21 cellular contexts compared by ENCODE assay signal in genomic region chr11:8612522-8612921, GRCh38. TPM values are rescaled to one million over a fixed set of nuclear protein-coding genes. Genes with fewer than 3 reads are reported as not detected.
DNase-seq lines count a peak whose midpoint lies in the region; ATAC-seq, FAIRE-seq and TF ChIP-seq lines count a peak whose summit lies in the region.
"Had no signal": no experiment of that assay in that cellular context is flagged by ENCODE, and none has a peak within 500 bp of the region (broad histone marks: within the 10 kb centered on the region; RNA-seq: fewer than 3 reads in every experiment).

No MANE protein-coding gene starts in this region.

- H3K27ac Mint-ChIP-seq in WTC11, result no peak overlapping the region

- no peaks in the 10 kb centered on the region for H3K36me3 Mint-ChIP-seq in WTC11

- no peak overlapping the region for H2AK5ac ChIP-seq in neuronal stem cell (ENCODE audit: low read depth, low read length)

- no TSS peak for BruUV-seq in endothelial cell of umbilical vein (replicated peaks; lab: Mats Ljungman, UMichigan)

- no peaks in the 10 kb centered on the region for H3K9me3 ChIP-seq in HEK293 (ENCODE audit: control insufficient read depth, insufficient read depth, low read depth, low read length)
- no peaks in the 10 kb centered on the region for H3K9me3 ChIP-seq in endothelial cell of umbilical vein (replicated peaks; ENCODE audit: control insufficient read depth, insufficient read depth, low read length)
- no peaks in the 10 kb centered on the region for H3K9me3 ChIP-seq in neuronal stem cell (replicated peaks in 1 of 2; ENCODE audit: control insufficient read depth in 2 of 2, insufficient read depth in 1 of 2, low read depth in 1 of 2, low read length in 2 of 2)
- H3K9me3 ChIP-seq in left lung, result no peaks in the 10 kb centered on the region

- H3K27me3 ChIP-seq in endothelial cell of umbilical vein (ENCODE audit: control insufficient read depth in 2 of 2, insufficient read depth in 2 of 2, low read length in 2 of 2) (peaks cover 0 to 1% of the 10 kb centered on the region in 2 experiments), neuronal stem cell (ENCODE audit: control insufficient read depth in 3 of 3, insufficient read depth in 3 of 3, low read depth in 1 of 3, low read length in 3 of 3) (no peaks in the 10 kb centered on the region), left lung (no peaks in the 10 kb centered on the region)

- H3K9me1 ChIP-seq in endothelial cell of umbilical vein (replicated peaks; ENCODE audit: control insufficient read depth, extremely low read depth, insufficient read depth, low read length), result no peaks in the 10 kb centered on the region

- no peak overlapping the region for H3K4me3 ChIP-seq in HEK293 (ENCODE audit: low read depth, low read length)
- H3K4me3 ChIP-seq in endothelial cell of umbilical vein (replicated peaks in 1 of 3; ENCODE audit: insufficient read depth in 1 of 3, low read depth in 1 of 3, low read length in 3 of 3), result no peak overlapping the region
- H3K4me3 ChIP-seq in neuronal stem cell (ENCODE audit: low read length in 2 of 2), result no peak overlapping the region
- no peak overlapping the region for H3K4me3 ChIP-seq in left lung
- H3K4me3 ChIP-seq: SK-N-MC had no signal

- H3K4me1 ChIP-seq in HEK293 (ENCODE audit: control insufficient read depth, insufficient read depth, low read length) (no peaks in the 10 kb centered on the region), endothelial cell of umbilical vein (ENCODE audit: control insufficient read depth, extremely low read depth, insufficient read depth, low read length) (peaks cover 12% of the 10 kb centered on the region), neuronal stem cell (ENCODE audit: control insufficient read depth in 2 of 2, insufficient read depth in 1 of 2, low read depth in 1 of 2, low read length in 2 of 2) (peaks cover 1 to 12% of the 10 kb centered on the region in 2 donors), left lung (no peaks in the 10 kb centered on the region)

- H3K36me3 ChIP-seq in HEK293 (ENCODE audit: control insufficient read depth in 2 of 2, insufficient read depth in 1 of 2, low read length in 2 of 2), result peaks cover 0 to 20% of the 10 kb centered on the region in 2 experiments; a peak in 1 of 3 replicates
- no peaks in the 10 kb centered on the region for H3K36me3 ChIP-seq in endothelial cell of umbilical vein (ENCODE audit: control insufficient read depth in 2 of 2, extremely low read depth in 1 of 2, insufficient read depth in 2 of 2, low read length in 2 of 2)
- peaks cover 0 to 6% of the 10 kb centered on the region in 2 donors for H3K36me3 ChIP-seq in neuronal stem cell (replicated peaks in 1 of 2; ENCODE audit: control insufficient read depth in 2 of 2, insufficient read depth in 2 of 2, low read length in 2 of 2)
- peaks cover 0 to 17% of the 10 kb centered on the region in 2 donors for H3K36me3 ChIP-seq in left lung

- H3K9ac ChIP-seq in endothelial cell of umbilical vein (replicated peaks; ENCODE audit: extremely low read depth, insufficient read depth, low read length), result no peak overlapping the region
- H3K9ac ChIP-seq in neuronal stem cell (ENCODE audit: low read depth, low read length, poor library complexity), result no peak overlapping the region

- H4K20me1 ChIP-seq in endothelial cell of umbilical vein (replicated peaks; ENCODE audit: control insufficient read depth, extremely low read depth, insufficient read depth, low read length), result no peaks in the 10 kb centered on the region

- no CpG with 5 or more reads among the region's 5 CpGs for WGBS in neuronal stem cell (ENCODE audit: extremely low coverage in 2 of 2, insufficient read length in 2 of 2, insufficient replicate concordance in 1 of 2), 2 donors

- H3K27ac ChIP-seq in HEK293 (ENCODE audit: extremely low read depth, low read depth, low read length) (no peak overlapping the region), endothelial cell of umbilical vein (ENCODE audit: insufficient read depth, low read depth, low read length) (no peak overlapping the region), neuronal stem cell (replicated peaks; ENCODE audit: low read length) (no peak overlapping the region), left lung (no peak overlapping the region)
- H3K27ac ChIP-seq: C4-2B, SK-N-MC had no signal

- CTCF ChIA-PET in HEK293 (lab: Yijun Ruan, JAX) (interaction anchor here (0.5 to 1.4 kb wide), 5 partner anchors 9 to 202 kb away, joined by 3 to 4 read pairs (median 3); no protein-coding TSS in a partner anchor), WTC11 (lab: Charles Lee) (interaction anchor here (0.8 to 1.2 kb wide), 2 partner anchors 10 to 46 kb away, joined by 3 to 4 read pairs; no protein-coding TSS in a partner anchor), endothelial cell of umbilical vein (lab: Charles Lee) (interaction anchor here (1.2 to 2.6 kb wide), 4 partner anchors 8 to 45 kb away, joined by 3 to 8 read pairs (median 5); no protein-coding TSS in a partner anchor)

- H3K23ac ChIP-seq in neuronal stem cell (ENCODE audit: low read depth, low read length, poor library complexity), result peak overlapping the region; percentile 26

- H3K4me3 Mint-ChIP-seq in WTC11, result no peak overlapping the region
- H3K4me3 Mint-ChIP-seq: H9 had no signal

- POLR2A ChIA-PET in HEK293 (lab: Yijun Ruan, JAX), result interaction anchor here (1.2 kb wide), 1 partner anchor 18 kb away, joined by 3 read pairs; the partner anchor contains the start of gene STK33
- POLR2A ChIA-PET in WTC11 (lab: Charles Lee), result no interaction called here
- POLR2A ChIA-PET in endothelial cell of umbilical vein (lab: Charles Lee), result no interaction called here

- H3K14ac ChIP-seq in neuronal stem cell (ENCODE audit: low read length), result no peak overlapping the region

- peak overlapping the region; percentile 11 for H3K18ac ChIP-seq in neuronal stem cell (ENCODE audit: low read length)

- peak overlapping the region; percentile 15 for H3K4me2 ChIP-seq in endothelial cell of umbilical vein (ENCODE audit: insufficient read depth, low read length)
- H3K4me2 ChIP-seq in neuronal stem cell (ENCODE audit: insufficient read depth, low read length, poor library complexity, severe bottlenecking), result no peak overlapping the region

- no peaks in the 10 kb centered on the region for H3K79me2 ChIP-seq in endothelial cell of umbilical vein (ENCODE audit: control insufficient read depth, insufficient read depth, low read length)

- peaks cover 7% of the 10 kb centered on the region; the same call in 1 of the 2 replicates for H3K4me1 Mint-ChIP-seq in WTC11

- no peak for TF ChIP-seq POLR2A in endothelial cell of umbilical vein (IDR thresholded peaks at IDR 0.05; ENCODE audit: low read depth, low read length)

- H4K8ac ChIP-seq in neuronal stem cell (ENCODE audit: low read depth, low read length), result no peak overlapping the region

- H4K91ac ChIP-seq in neuronal stem cell (ENCODE audit: low read depth, low read length, poor library complexity), result no peak overlapping the region

- H3K79me1 ChIP-seq in neuronal stem cell (ENCODE audit: low read depth, low read length), result no peaks in the 10 kb centered on the region

- no peak for TF ChIP-seq CTCF in HEK293 (tag by site-specific recombination; IDR thresholded peaks at IDR 0.05)
- no peak for TF ChIP-seq CTCF in WTC11 (IDR thresholded peaks at IDR 0.05)
- TF ChIP-seq CTCF in endothelial cell of umbilical vein (IDR thresholded peaks at IDR 0.05; ENCODE audit: extremely low read depth in 1 of 2, insufficient read depth in 1 of 2, low read depth in 1 of 2, low read length in 2 of 2), result no peak
- TF ChIP-seq CTCF in left lung (IDR thresholded peaks at IDR 0.05), result no peak

- intact Hi-C loops in endothelial cell of umbilical vein (cut with micrococcal nuclease) (loop anchor here (5.0 kb wide), 1 partner anchor 345 kb away; no protein-coding TSS in a partner anchor), left lung (cut with DNase I) (no loop called here)

- DNase-seq in WTC11 (ENCODE audit: low spot score) (no peak), endothelial cell of umbilical vein (ENCODE audit: low read depth, low spot score) (no peak), neuronal stem cell (ENCODE audit: low spot score) (no peak), epidermal melanocyte (ENCODE audit: insufficient read length, low spot score) (no peak), left lung (no peak), middle frontal gyrus (ENCODE audit: extremely low spot score, low spot score) (no peak)
- DNase-seq: COR-L47, DMS 273 treated with DMSO at 0.1 percent for 48 hours, DND-41, H9, NCI-H1105, NCI-H1694 treated with DMSO at 0.1 percent for 48 hours, NCI-H2227 treated with DMSO at 0.1 percent for 48 hours, NCI-H510A treated with DMSO at 0.1 percent for 48 hours, OCI-M1, Right ventricle myocardium superior had no signal

- H2AFZ ChIP-seq in endothelial cell of umbilical vein (ENCODE audit: low read depth, low read length), result peak overlapping the region; percentile 10
- no peak overlapping the region for H2AFZ ChIP-seq in neuronal stem cell (ENCODE audit: low read length)

- no peak overlapping the region for H2BK120ac ChIP-seq in neuronal stem cell (ENCODE audit: low read depth, low read length)

- dilution Hi-C loops in endothelial cell of umbilical vein (cut with MboI; ENCODE audit: extremely low pct_ligation_motif_present, low sequenced_read_pairs), result no loop called here

- H2BK15ac ChIP-seq in neuronal stem cell (ENCODE audit: low read length), result no peak overlapping the region

- H3K4ac ChIP-seq in neuronal stem cell (ENCODE audit: low read length), result no peak overlapping the region

- no peaks in the 10 kb centered on the region for H3K9me3 Mint-ChIP-seq in WTC11
- H3K9me3 Mint-ChIP-seq: H9 had no signal

- no peak for FAIRE-seq in endothelial cell of umbilical vein (lab: Jason Lieb, UNC)

- H3K27me3 Mint-ChIP-seq in WTC11 (ENCODE audit: low read depth), result no peaks in the 10 kb centered on the region

- H2BK12ac ChIP-seq in neuronal stem cell (ENCODE audit: low read length), result no peak overlapping the region

- no peak overlapping the region for H2BK5ac ChIP-seq in neuronal stem cell (ENCODE audit: low read length)

- ATAC-seq in WTC11, result no peak
- no peak for ATAC-seq in left lung
- ATAC-seq in HG03565 (IDR thresholded peaks at IDR 0.05; ENCODE audit: unreplicated experiment), result no peak

TF ChIP-seq in HEK293, 187 proteins besides CTCF, POLR2A, EP300 and RAD21 (continues in another document):
- peak; percentile 62 for TF ChIP-seq ZIC2 (tag by site-specific recombination; IDR thresholded peaks at IDR 0.05)

TF ChIP-seq in endothelial cell of umbilical vein, 7 proteins besides CTCF, POLR2A, EP300 and RAD21 (continues in another document):
- TF ChIP-seq JUN (IDR thresholded peaks at IDR 0.05; ENCODE audit: borderline replicate concordance, insufficient read depth, insufficient read length, low read depth), result no peak

RNA-seq across cellular contexts. Expression of gene STK33, which starts 18.5 kb away (rescaled TPM):
- 13.2 to 16.7 TPM (median 13.3 TPM) in 3 replicates for total RNA-seq in WTC11 (2021)
- 1.6 and 3.4 TPM in 2 replicates for total RNA-seq in endothelial cell of umbilical vein
- polyA plus RNA-seq in endothelial cell of umbilical vein, result 0.63 and 1.1 TPM in 2 replicates
- polyA plus RNA-seq in endothelial cell of umbilical vein (2011; cell fraction: cytosol; rRNA removed), result 1.2 TPM in 2 replicates
- 5.0 and 5.1 TPM in 2 replicates for polyA plus RNA-seq in endothelial cell of umbilical vein (2011; cell fraction: nucleus; rRNA removed)
- 0.21 and 0.50 TPM in 2 replicates for polyA plus RNA-seq in endothelial cell of umbilical vein (2012)
- polyA minus RNA-seq in endothelial cell of umbilical vein, result 0.63 and 0.70 TPM in 2 replicates
- 2.2 TPM for polyA minus RNA-seq in endothelial cell of umbilical vein (2011; cell fraction: cytosol; rRNA and poly(A)+ RNA removed)
- polyA minus RNA-seq in endothelial cell of umbilical vein (2011; cell fraction: nucleus; rRNA and poly(A)+ RNA removed), result 1.7 and 2.4 TPM in 2 replicates
- 35.2 TPM for polyA plus RNA-seq in neuronal stem cell (2013, experiment 1 of 2)
- 33.3 TPM for polyA plus RNA-seq in neuronal stem cell (2013, experiment 2 of 2)
- total RNA-seq in left lung, result 10 to 100 TPM; 16.6 to 16.9 TPM
- total RNA-seq: A673 had no signal

Comparison
In these comparisons a context has a peak if more than half of its experiments do, and no peak if none do; other contexts are left out.
1. Of the 8 proteins assayed by ChIP-seq in both HEK293 and WTC11: peak only in HEK293: none; only in WTC11: ZNF423; in both: none; in neither: 7.